ENCODE assay signal across 1 cellular context in genomic region chr5:177097016-177097985, GRCh38.
TF ChIP-seq lines count a peak whose summit lies in the region.

No MANE protein-coding gene starts in this region.

TF ChIP-seq in HepG2, 621 proteins besides CTCF, POLR2A, EP300 and RAD21 (continued from another document and continues in another):
- TF ChIP-seq PATZ1 (CRISPR knock-in tag; IDR thresholded peaks at IDR 0.05): no peak; the same call in 1 of the 2 replicates
- peak; percentile 27; the same call in 1 of the 2 replicates for TF ChIP-seq GABPB1 (CRISPR knock-in tag; IDR thresholded peaks at IDR 0.05)
- peak; percentile 30; the same call in 1 of the 2 replicates for TF ChIP-seq HDAC2 (CRISPR knock-in tag; IDR thresholded peaks at IDR 0.05)
- TF ChIP-seq THAP11 (CRISPR knock-in tag; IDR thresholded peaks at IDR 0.05): no peak
- TF ChIP-seq NFRKB (IDR thresholded peaks at IDR 0.05): no peak
- no peak for TF ChIP-seq EZH2 (conservative IDR thresholded peaks at IDR 0.05; ENCODE audit: low read depth, low read length)
- TF ChIP-seq ZNF672 (CRISPR knock-in tag; IDR thresholded peaks at IDR 0.05): no peak
- TF ChIP-seq ZNF619 (CRISPR knock-in tag; IDR thresholded peaks at IDR 0.05): no peak
- TF ChIP-seq STAG1 (CRISPR knock-in tag; IDR thresholded peaks at IDR 0.05): no peak
- no peak for TF ChIP-seq CBX5 (CRISPR knock-in tag; IDR thresholded peaks at IDR 0.05; ENCODE audit: borderline replicate concordance)
- no peak for TF ChIP-seq ZNF260 (CRISPR knock-in tag; IDR thresholded peaks at IDR 0.05; ENCODE audit: borderline replicate concordance, low read depth)
- TF ChIP-seq PITX1 (CRISPR knock-in tag; IDR thresholded peaks at IDR 0.05): 0 out of 2 replicates have a peak, but pooled peaks have one; percentile 29
- no peak for TF ChIP-seq SMARCC2 (IDR thresholded peaks at IDR 0.05)
- TF ChIP-seq, protein P1, sequence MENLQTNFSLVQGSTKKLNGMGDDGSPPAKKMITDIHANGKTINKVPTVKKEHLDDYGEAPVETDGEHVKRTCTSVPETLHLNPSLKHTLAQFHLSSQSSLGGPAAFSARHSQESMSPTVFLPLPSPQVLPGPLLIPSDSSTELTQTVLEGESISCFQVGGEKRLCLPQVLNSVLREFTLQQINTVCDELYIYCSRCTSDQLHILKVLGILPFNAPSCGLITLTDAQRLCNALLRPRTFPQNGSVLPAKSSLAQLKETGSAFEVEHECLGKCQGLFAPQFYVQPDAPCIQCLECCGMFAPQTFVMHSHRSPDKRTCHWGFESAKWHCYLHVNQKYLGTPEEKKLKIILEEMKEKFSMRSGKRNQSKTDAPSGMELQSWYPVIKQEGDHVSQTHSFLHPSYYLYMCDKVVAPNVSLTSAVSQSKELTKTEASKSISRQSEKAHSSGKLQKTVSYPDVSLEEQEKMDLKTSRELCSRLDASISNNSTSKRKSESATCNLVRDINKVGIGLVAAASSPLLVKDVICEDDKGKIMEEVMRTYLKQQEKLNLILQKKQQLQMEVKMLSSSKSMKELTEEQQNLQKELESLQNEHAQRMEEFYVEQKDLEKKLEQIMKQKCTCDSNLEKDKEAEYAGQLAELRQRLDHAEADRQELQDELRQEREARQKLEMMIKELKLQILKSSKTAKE (CRISPR knock-in tag; IDR thresholded peaks at IDR 0.05; ENCODE audit: borderline replicate concordance): peak; percentile 73
- TF ChIP-seq ZNF788 (CRISPR knock-in tag; IDR thresholded peaks at IDR 0.05; ENCODE audit: borderline replicate concordance): no peak
- no peak for TF ChIP-seq RFX5 (IDR thresholded peaks at IDR 0.05; ENCODE audit: low read depth, low read length)
- TF ChIP-seq ZSCAN25 (CRISPR knock-in tag; IDR thresholded peaks at IDR 0.05): peak; percentile 59; the same call in 1 of the 2 replicates
- TF ChIP-seq, protein P2, sequence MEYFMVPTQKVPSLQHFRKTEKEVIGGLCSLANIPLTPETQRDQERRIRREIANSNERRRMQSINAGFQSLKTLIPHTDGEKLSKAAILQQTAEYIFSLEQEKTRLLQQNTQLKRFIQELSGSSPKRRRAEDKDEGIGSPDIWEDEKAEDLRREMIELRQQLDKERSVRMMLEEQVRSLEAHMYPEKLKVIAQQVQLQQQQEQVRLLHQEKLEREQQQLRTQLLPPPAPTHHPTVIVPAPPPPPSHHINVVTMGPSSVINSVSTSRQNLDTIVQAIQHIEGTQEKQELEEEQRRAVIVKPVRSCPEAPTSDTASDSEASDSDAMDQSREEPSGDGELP (IDR thresholded peaks at IDR 0.05; ENCODE audit: borderline replicate concordance, low read depth): no peak
- TF ChIP-seq SRY (CRISPR knock-in tag; IDR thresholded peaks at IDR 0.05): no peak
- peak; percentile 65 for TF ChIP-seq DPF2 (CRISPR knock-in tag; IDR thresholded peaks at IDR 0.05; ENCODE audit: borderline replicate concordance, low read depth)
- TF ChIP-seq ZFAT (CRISPR knock-in tag; conservative IDR thresholded peaks at IDR 0.05): no peak
- TF ChIP-seq CHD2 (IDR thresholded peaks at IDR 0.05; ENCODE audit: low read depth, low read length): no peak
- no peak for TF ChIP-seq RELA (CRISPR knock-in tag; IDR thresholded peaks at IDR 0.05)
- TF ChIP-seq ZNF234 (CRISPR knock-in tag; conservative IDR thresholded peaks at IDR 0.05): no peak
- no peak for TF ChIP-seq ARID3A (IDR thresholded peaks at IDR 0.05; ENCODE audit: low read depth, low read length)
- TF ChIP-seq ZNF44 (CRISPR knock-in tag; IDR thresholded peaks at IDR 0.05): no peak
- TF ChIP-seq ZNF780A (CRISPR knock-in tag; IDR thresholded peaks at IDR 0.05): no peak
- TF ChIP-seq ZFP36L2 (CRISPR knock-in tag; IDR thresholded peaks at IDR 0.05): no peak
- no peak for TF ChIP-seq FOXA1 (IDR thresholded peaks at IDR 0.05)
- no peak for TF ChIP-seq FOXA1 (CRISPR knock-in tag; IDR thresholded peaks at IDR 0.05)
- no peak for TF ChIP-seq ATF7 (IDR thresholded peaks at IDR 0.05)
- no peak for TF ChIP-seq ATF7 (CRISPR knock-in tag; IDR thresholded peaks at IDR 0.05)
- TF ChIP-seq, protein P3, sequence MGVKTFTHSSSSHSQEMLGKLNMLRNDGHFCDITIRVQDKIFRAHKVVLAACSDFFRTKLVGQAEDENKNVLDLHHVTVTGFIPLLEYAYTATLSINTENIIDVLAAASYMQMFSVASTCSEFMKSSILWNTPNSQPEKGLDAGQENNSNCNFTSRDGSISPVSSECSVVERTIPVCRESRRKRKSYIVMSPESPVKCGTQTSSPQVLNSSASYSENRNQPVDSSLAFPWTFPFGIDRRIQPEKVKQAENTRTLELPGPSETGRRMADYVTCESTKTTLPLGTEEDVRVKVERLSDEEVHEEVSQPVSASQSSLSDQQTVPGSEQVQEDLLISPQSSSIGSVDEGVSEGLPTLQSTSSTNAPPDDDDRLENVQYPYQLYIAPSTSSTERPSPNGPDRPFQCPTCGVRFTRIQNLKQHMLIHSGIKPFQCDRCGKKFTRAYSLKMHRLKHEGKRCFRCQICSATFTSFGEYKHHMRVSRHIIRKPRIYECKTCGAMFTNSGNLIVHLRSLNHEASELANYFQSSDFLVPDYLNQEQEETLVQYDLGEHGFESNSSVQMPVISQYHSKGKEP (CRISPR knock-in tag; IDR thresholded peaks at IDR 0.05): no peak
- TF ChIP-seq, protein P4, sequence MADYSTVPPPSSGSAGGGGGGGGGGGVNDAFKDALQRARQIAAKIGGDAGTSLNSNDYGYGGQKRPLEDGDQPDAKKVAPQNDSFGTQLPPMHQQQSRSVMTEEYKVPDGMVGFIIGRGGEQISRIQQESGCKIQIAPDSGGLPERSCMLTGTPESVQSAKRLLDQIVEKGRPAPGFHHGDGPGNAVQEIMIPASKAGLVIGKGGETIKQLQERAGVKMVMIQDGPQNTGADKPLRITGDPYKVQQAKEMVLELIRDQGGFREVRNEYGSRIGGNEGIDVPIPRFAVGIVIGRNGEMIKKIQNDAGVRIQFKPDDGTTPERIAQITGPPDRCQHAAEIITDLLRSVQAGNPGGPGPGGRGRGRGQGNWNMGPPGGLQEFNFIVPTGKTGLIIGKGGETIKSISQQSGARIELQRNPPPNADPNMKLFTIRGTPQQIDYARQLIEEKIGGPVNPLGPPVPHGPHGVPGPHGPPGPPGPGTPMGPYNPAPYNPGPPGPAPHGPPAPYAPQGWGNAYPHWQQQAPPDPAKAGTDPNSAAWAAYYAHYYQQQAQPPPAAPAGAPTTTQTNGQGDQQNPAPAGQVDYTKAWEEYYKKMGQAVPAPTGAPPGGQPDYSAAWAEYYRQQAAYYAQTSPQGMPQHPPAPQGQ (CRISPR knock-in tag; IDR thresholded peaks at IDR 0.05; ENCODE audit: borderline replicate concordance): no peak
- no peak for TF ChIP-seq SETDB1 (CRISPR knock-in tag; IDR thresholded peaks at IDR 0.05; ENCODE audit: borderline replicate concordance)
- TF ChIP-seq MED8 (CRISPR knock-in tag; IDR thresholded peaks at IDR 0.05; ENCODE audit: insufficient replicate concordance): no peak
- no peak for TF ChIP-seq SP2 (CRISPR knock-in tag; IDR thresholded peaks at IDR 0.05)
- TF ChIP-seq ZNF136 (CRISPR knock-in tag; IDR thresholded peaks at IDR 0.05; ENCODE audit: low read depth): no peak
- peak; percentile 94 for TF ChIP-seq ZBTB33 (CRISPR knock-in tag; IDR thresholded peaks at IDR 0.05)
- no peak for TF ChIP-seq ELK4 (CRISPR knock-in tag; IDR thresholded peaks at IDR 0.05; ENCODE audit: borderline replicate concordance)
- TF ChIP-seq HNRNPLL (IDR thresholded peaks at IDR 0.05; ENCODE audit: low read depth, low read length, poor library complexity, severe bottlenecking): peak; percentile 21
- no peak for TF ChIP-seq MBNL3 (CRISPR knock-in tag; conservative IDR thresholded peaks at IDR 0.05)
- no peak for TF ChIP-seq PCBP2 (optimal IDR thresholded peaks at IDR 0.05; ENCODE audit: low read depth, low read length, poor library complexity, severe bottlenecking)
- peak; percentile 53; the same call in 1 of the 2 replicates for TF ChIP-seq ZNF292 (CRISPR knock-in tag; IDR thresholded peaks at IDR 0.05; ENCODE audit: borderline replicate concordance, low read depth)
- TF ChIP-seq ZNF776 (CRISPR knock-in tag; IDR thresholded peaks at IDR 0.05): no peak
- 0 out of 2 replicates have a peak, but pooled peaks have one; percentile 21 for TF ChIP-seq NR2F6 (IDR thresholded peaks at IDR 0.05)
- TF ChIP-seq NR2F6 (CRISPR knock-in tag; IDR thresholded peaks at IDR 0.05): peak; percentile 73; the same call in 1 of the 2 replicates
- TF ChIP-seq STAT5B (CRISPR knock-in tag; IDR thresholded peaks at IDR 0.05): no peak
- TF ChIP-seq ZNF263 (CRISPR knock-in tag; IDR thresholded peaks at IDR 0.05): peak; percentile 56
- no peak for TF ChIP-seq NFIC (IDR thresholded peaks at IDR 0.05; ENCODE audit: low read length)
- peak; percentile 57; the same call in 1 of the 2 replicates for TF ChIP-seq ZNF264 (CRISPR knock-in tag; IDR thresholded peaks at IDR 0.05)
- no peak for TF ChIP-seq PTBP1 (IDR thresholded peaks at IDR 0.05; ENCODE audit: low read depth, low read length, poor library complexity, severe bottlenecking)
- no peak for TF ChIP-seq XRCC5 (optimal IDR thresholded peaks at IDR 0.05; ENCODE audit: low read length)
- TF ChIP-seq ZSCAN22 (CRISPR knock-in tag; IDR thresholded peaks at IDR 0.05): no peak
- no peak for TF ChIP-seq CHCHD3 (CRISPR knock-in tag; IDR thresholded peaks at IDR 0.05)
- TF ChIP-seq, protein P5, sequence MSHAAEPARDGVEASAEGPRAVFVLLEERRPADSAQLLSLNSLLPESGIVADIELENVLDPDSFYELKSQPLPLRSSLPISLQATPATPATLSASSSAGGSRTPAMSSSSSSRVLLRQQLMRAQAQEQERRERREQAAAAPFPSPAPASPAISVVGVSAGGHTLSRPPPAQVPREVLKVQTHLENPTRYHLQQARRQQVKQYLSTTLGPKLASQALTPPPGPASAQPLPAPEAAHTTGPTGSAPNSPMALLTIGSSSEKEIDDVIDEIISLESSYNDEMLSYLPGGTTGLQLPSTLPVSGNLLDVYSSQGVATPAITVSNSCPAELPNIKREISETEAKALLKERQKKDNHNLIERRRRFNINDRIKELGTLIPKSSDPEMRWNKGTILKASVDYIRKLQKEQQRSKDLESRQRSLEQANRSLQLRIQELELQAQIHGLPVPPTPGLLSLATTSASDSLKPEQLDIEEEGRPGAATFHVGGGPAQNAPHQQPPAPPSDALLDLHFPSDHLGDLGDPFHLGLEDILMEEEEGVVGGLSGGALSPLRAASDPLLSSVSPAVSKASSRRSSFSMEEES (CRISPR knock-in tag; IDR thresholded peaks at IDR 0.05): no peak
- TF ChIP-seq TOE1 (CRISPR knock-in tag; IDR thresholded peaks at IDR 0.05): no peak
- TF ChIP-seq KLF15 (CRISPR knock-in tag; IDR thresholded peaks at IDR 0.05; ENCODE audit: borderline replicate concordance): no peak
